In the genomic region with DNA sequence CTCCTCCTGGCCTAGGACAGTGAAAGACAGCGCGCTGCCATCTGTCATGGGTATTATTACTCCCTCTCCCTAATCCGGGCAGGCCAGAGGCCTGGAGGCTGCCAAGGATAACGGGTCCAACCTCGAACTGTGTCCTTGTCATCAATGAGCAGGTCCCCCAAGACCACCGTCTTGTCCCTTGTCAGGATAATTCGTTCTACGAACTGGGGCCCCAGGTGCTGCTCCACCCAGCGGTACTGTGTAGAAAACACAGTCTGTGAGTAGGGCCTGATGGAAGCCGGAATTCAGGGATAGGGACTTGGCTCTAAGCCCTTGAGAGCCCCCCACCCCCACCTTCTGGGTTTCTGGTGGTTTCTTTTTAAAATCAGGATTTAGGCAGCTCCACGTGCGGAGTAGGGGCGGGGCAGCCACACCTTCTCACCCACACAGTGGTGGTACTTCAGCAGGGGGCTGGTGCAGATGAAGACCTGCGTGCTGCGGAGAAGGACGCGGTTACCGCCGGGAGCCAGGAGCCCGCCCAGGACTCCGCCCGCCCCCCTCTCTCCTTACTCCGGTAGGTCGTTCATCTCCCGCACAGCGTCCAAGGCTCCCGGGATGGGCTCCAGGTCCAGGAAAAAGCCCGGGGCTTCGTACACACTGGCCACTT, we compare ENCODE assay signal across 8 cellular contexts. TPM values are rescaled to one million over a fixed set of nuclear protein-coding genes. Genes with fewer than 3 reads are reported as not detected.
DNase-seq lines count a peak whose midpoint lies in the region; ATAC-seq and TF ChIP-seq lines count a peak whose summit lies in the region.

No MANE protein-coding gene starts in this region.

- TF ChIP-seq POLR2A in gastroesophageal sphincter (IDR thresholded peaks at IDR 0.05) = no peak

- H3K27me3 ChIP-seq in Panc1 (ENCODE audit: control insufficient read depth, insufficient read depth, low read length) (no peaks in the 10 kb centered on the region), gastroesophageal sphincter (no peaks in the 10 kb centered on the region)

- peaks cover 8% of the 10 kb centered on the region in 2 donors for H3K36me3 Mint-ChIP-seq in activated naive CD4-positive, alpha-beta T cell treated with anti-CD3 and anti-CD28 coated beads, Interleukin-2, amount 50 U/mL, for 72 hours

- DNase-seq in DMS53 (lab: John Stamatoyannopoulos, UW) = peak; percentile 73
- no peak for DNase-seq in DMS53 treated with DMSO at 0.1 percent for 48 hours (lab: John Stamatoyannopoulos, UW; ENCODE audit: unreplicated experiment)
- DNase-seq in Panc1 (ENCODE audit: low read depth, low spot score) = no peak
- peak in 1 of 2 donors; percentile 45 for DNase-seq in activated naive CD4-positive, alpha-beta T cell treated with anti-CD3 and anti-CD28 coated beads, Interleukin-2, amount 50 U/mL, for 72 hours (ENCODE audit: low spot score in 2 of 2)
- no peak for DNase-seq in omental fat pad (ENCODE audit: low spot score)
- no peak for DNase-seq in DMS153 (lab: John Stamatoyannopoulos, UW)

- H3K9me3 ChIP-seq in Panc1 (ENCODE audit: control insufficient read depth, insufficient read depth, low read depth, low read length) (no peaks in the 10 kb centered on the region), gastroesophageal sphincter (no peaks in the 10 kb centered on the region)

- CTCF ChIA-PET in Panc1 (lab: Charles Lee) = interaction anchor here (0.6 to 2.8 kb wide), 4 partner anchors 17 to 61 kb away, joined by 4 to 12 read pairs (median 4); no protein-coding TSS in a partner anchor

- peak overlapping the region; percentile 80 to 94 for H3K27ac Mint-ChIP-seq in activated naive CD4-positive, alpha-beta T cell treated with anti-CD3 and anti-CD28 coated beads, Interleukin-2, amount 50 U/mL, for 72 hours

- POLR2A ChIA-PET in Panc1 (lab: Charles Lee) = interaction anchor here (0.6 to 0.7 kb wide), 3 partner anchors 14 to 292 kb away, joined by 3 to 5 read pairs (median 5); no protein-coding TSS in a partner anchor

- in situ Hi-C loops in Panc1 (cut with HindIII; ENCODE audit: low pct_unique_long_range_greater_than_20kb, low sequenced_read_pairs) = no loop called here

- intact Hi-C loops in Panc1 (cut with micrococcal nuclease; ENCODE audit: unreplicated experiment) = no loop called here

- H3K4me1 ChIP-seq in Panc1 (ENCODE audit: control insufficient read depth, insufficient read depth, low read length) = peaks cover 25% of the 10 kb centered on the region
- H3K4me1 ChIP-seq in gastroesophageal sphincter = peaks cover 0 to 23% (median 5%) of the 10 kb centered on the region in 3 donors

- ATAC-seq in HG03521 (IDR thresholded peaks at IDR 0.05; ENCODE audit: unreplicated experiment) = peak; percentile 7
- peak; percentile 65 for ATAC-seq in Panc1
- peak; percentile 52 to 58 for ATAC-seq in activated naive CD4-positive, alpha-beta T cell treated with anti-CD3 and anti-CD28 coated beads, Interleukin-2, amount 50 U/mL, for 72 hours
- ATAC-seq in gastroesophageal sphincter = peak; percentile 51
- peak; percentile 55 for ATAC-seq in omental fat pad (ENCODE audit: low FRiP score)

- peak overlapping the region; percentile 72 to 83 for H3K4me3 ChIP-seq in Panc1 (ENCODE audit: low read depth in 2 of 2, low read length in 2 of 2)
- peak overlapping the region; percentile 59 to 88 for H3K4me3 ChIP-seq in gastroesophageal sphincter

- peak; percentile 67 for TF ChIP-seq CTCF in Panc1 (IDR thresholded peaks at IDR 0.05)
- TF ChIP-seq CTCF in gastroesophageal sphincter (IDR thresholded peaks at IDR 0.05) = peak in 3 of 4 experiments; percentile 35 to 57 (median 45)
- TF ChIP-seq CTCF in omental fat pad (IDR thresholded peaks at IDR 0.05) = no peak

- TSS peak; percentile 84 for BruUV-seq in Panc1 (replicated peaks; lab: Mats Ljungman, UMichigan)

- no peaks in the 10 kb centered on the region for H3K9me3 Mint-ChIP-seq in activated naive CD4-positive, alpha-beta T cell treated with anti-CD3 and anti-CD28 coated beads, Interleukin-2, amount 50 U/mL, for 72 hours

- no peak for TF ChIP-seq EP300 in gastroesophageal sphincter (IDR thresholded peaks at IDR 0.05)

- peak overlapping the region; percentile 93 for H3K27ac ChIP-seq in Panc1 (ENCODE audit: low read length)
- H3K27ac ChIP-seq in gastroesophageal sphincter = peak overlapping the region; percentile 59 to 90 (median 88)

- H3K36me3 ChIP-seq in Panc1 (ENCODE audit: control insufficient read depth, insufficient read depth, low read length) (peaks cover 3% of the 10 kb centered on the region; the same call in 1 of the 2 replicates), gastroesophageal sphincter (peaks cover 0 to 20% of the 10 kb centered on the region in 2 donors)

- WGBS in gastroesophageal sphincter (ENCODE audit: low coverage in 1 of 2), 2 donors = 30 to 41% methylated on average over 3 to 6 of the region's 29 CpGs

RNA-seq across cellular contexts. Expression of a gene that starts 0.8 kb away (rescaled TPM):
- total RNA-seq in Panc1 (2021; ENCODE audit: unreplicated experiment) (63.4 TPM), gastroesophageal sphincter (100 to 1,000 TPM in 2 of 4 donors, 10 to 100 TPM in 2; 74.5 to 121 (median 99.6) TPM), omental fat pad (100 to 1,000 TPM in 1 of 4 donors, 10 to 100 TPM in 3; 56.0 to 101 (median 68.6) TPM)
- polyA plus RNA-seq in Panc1 (2012; ENCODE audit: insufficient read length) = 82.5 TPM
- 10 to 100 TPM; 51.7 to 52.8 TPM for total RNA-seq in activated naive CD4-positive, alpha-beta T cell treated with anti-CD3 and anti-CD28 coated beads, Interleukin-2, amount 50 U/mL, for 72 hours

RNA-seq across cellular contexts. Expression of a gene that starts 21.0 kb away (rescaled TPM):
- total RNA-seq in Panc1 (2021; ENCODE audit: unreplicated experiment) (48.7 TPM), gastroesophageal sphincter (1 to 10 TPM; 2.4 to 6.1 (median 3.9) TPM), omental fat pad (1 to 10 TPM; 3.1 to 7.7 (median 4.9) TPM)
- polyA plus RNA-seq in Panc1 (2012; ENCODE audit: insufficient read length) = 74.7 TPM
- total RNA-seq in activated naive CD4-positive, alpha-beta T cell treated with anti-CD3 and anti-CD28 coated beads, Interleukin-2, amount 50 U/mL, for 72 hours = 1 to 10 TPM; 7.0 to 9.9 TPM

RNA-seq across cellular contexts. Expression of a gene that starts 23.6 kb away (rescaled TPM):
- total RNA-seq in Panc1 (2021; ENCODE audit: unreplicated experiment) = 448 TPM
- 639 TPM for polyA plus RNA-seq in Panc1 (2012; ENCODE audit: insufficient read length)
- 100 to 1,000 TPM; 216 to 232 TPM for total RNA-seq in activated naive CD4-positive, alpha-beta T cell treated with anti-CD3 and anti-CD28 coated beads, Interleukin-2, amount 50 U/mL, for 72 hours
- total RNA-seq in gastroesophageal sphincter = 10 to 100 TPM in 3 of 4 donors, 1 to 10 TPM in 1; 9.3 to 48.5 (median 25.0) TPM
- 10 to 100 TPM; 18.8 to 45.9 (median 31.7) TPM for total RNA-seq in omental fat pad

RNA-seq across cellular contexts. Expression of a gene that starts 43.0 kb away (rescaled TPM):
- total RNA-seq in Panc1 (2021; ENCODE audit: unreplicated experiment) (46.6 TPM), gastroesophageal sphincter (1 to 10 TPM; 4.0 to 6.9 (median 5.2) TPM), omental fat pad (10 to 100 TPM; 12.0 to 22.7 (median 16.4) TPM)
- polyA plus RNA-seq in Panc1 (2012; ENCODE audit: insufficient read length) = 70.7 TPM
- 10 to 100 TPM in 1 of 2 donors, 1 to 10 TPM in 1; 6.0 to 10.9 TPM for total RNA-seq in activated naive CD4-positive, alpha-beta T cell treated with anti-CD3 and anti-CD28 coated beads, Interleukin-2, amount 50 U/mL, for 72 hours

RNA-seq across cellular contexts. Expression of a gene that starts 52.0 kb away (rescaled TPM):
- 616 TPM for total RNA-seq in Panc1 (2021; ENCODE audit: unreplicated experiment)
- polyA plus RNA-seq in Panc1 (2012; ENCODE audit: insufficient read length) = 413 TPM
- 100 to 1,000 TPM; 557 to 621 TPM for total RNA-seq in activated naive CD4-positive, alpha-beta T cell treated with anti-CD3 and anti-CD28 coated beads, Interleukin-2, amount 50 U/mL, for 72 hours
- total RNA-seq in gastroesophageal sphincter = 10 to 100 TPM; 67.7 to 95.2 (median 69.9) TPM
- 10 to 100 TPM; 53.3 to 62.9 (median 60.1) TPM for total RNA-seq in omental fat pad

Comparison
In these comparisons a context has a peak if more than half of its experiments do, and no peak if none do; other contexts are left out.
1. ATAC-seq: peak in every context shown above with its lines; median percentile 65 in Panc1; 55 in activated naive CD4-positive, alpha-beta T cell treated with anti-CD3 and anti-CD28 coated beads, Interleukin-2, amount 50 U/mL, for 72 hours; 55 in omental fat pad; 51 in gastroesophageal sphincter; 7 in HG03521.
2. CTCF ChIP-seq: peak in Panc1 (single experiment) and gastroesophageal sphincter (3 of 4); none in omental fat pad (0 of 3).